Comparison of ENCODE assay signal across 8 cellular contexts in the genomic region with DNA sequence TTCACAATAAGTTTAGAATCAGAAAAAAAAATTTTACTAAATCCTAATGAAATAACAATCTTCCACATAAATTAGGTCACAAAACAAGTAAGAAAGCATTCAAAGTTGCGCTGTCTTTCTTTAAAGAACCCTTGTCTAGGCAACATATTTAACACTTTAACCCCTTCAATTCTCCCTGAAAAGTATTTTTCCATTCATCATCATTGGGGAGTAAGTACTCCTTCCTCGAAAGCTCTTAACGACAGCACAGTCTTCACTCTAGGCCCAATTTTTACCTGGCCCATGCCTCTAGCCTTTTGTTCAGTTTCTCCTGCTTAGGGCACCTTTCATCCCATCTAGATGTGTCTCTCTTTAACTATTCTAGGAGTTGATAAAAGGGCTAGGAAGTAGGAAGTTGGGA.
A peak's percentile ranks its signal among the peaks of the same experiment; 100 is the strongest.
DNase-seq lines count a peak whose midpoint lies in the region; ATAC-seq and TF ChIP-seq lines count a peak whose summit lies in the region.

No MANE protein-coding gene starts in this region.

- no peak for DNase-seq in stimulated activated naive CD8-positive, alpha-beta T cell treated with anti-CD3 and anti-CD28 coated beads, Interleukin-15, Interleukin-2, amounts not matched to agents 100 U/mL and 50 U/mL, for 24 hours
- DNase-seq in brain microvascular endothelial cell: no peak
- DNase-seq in substantia nigra (lab: John Stamatoyannopoulos, UW): no peak
- no peak for DNase-seq in NOMO-1 treated with DMSO at 0.1 percent for 48 hours (lab: John Stamatoyannopoulos, UW; ENCODE audit: unreplicated experiment)
- no peak for DNase-seq in middle frontal gyrus (ENCODE audit: extremely low spot score, low spot score)
- no peak for DNase-seq in activated CD8-positive, alpha-beta memory T cell treated with anti-CD3 and anti-CD28 coated beads, Interleukin-2, amount 50 U/mL, for 4 hours

- no peaks in the 10 kb centered on the region for H3K9me3 ChIP-seq in mucosa of rectum (ENCODE audit: control insufficient read depth in 2 of 2, low read length in 2 of 2)

- no peak overlapping the region for H3K27ac ChIP-seq in brain microvascular endothelial cell
- H3K27ac ChIP-seq in mucosa of rectum (ENCODE audit: low read depth in 2 of 2, low read length in 2 of 2): no peak overlapping the region
- no peak overlapping the region for H3K27ac ChIP-seq in substantia nigra (ENCODE audit: low read depth, low read length, poor library complexity, severe bottlenecking)

- H3K27me3 Mint-ChIP-seq in stimulated activated naive CD8-positive, alpha-beta T cell treated with anti-CD3 and anti-CD28 coated beads, Interleukin-15, Interleukin-2, amounts not matched to agents 100 ng/mL and 50 ng/mL, for 24 hours: no peaks in the 10 kb centered on the region

- H3K4me1 ChIP-seq in mucosa of rectum (ENCODE audit: control insufficient read depth in 2 of 2, insufficient read depth in 2 of 2, low read length in 2 of 2): peaks cover 15 to 26% of the 10 kb centered on the region in 2 donors

- in situ Hi-C loops in brain microvascular endothelial cell (cut with HindIII; ENCODE audit: low pct_ligation_motif_present, low sequenced_read_pairs): no loop called here

- TF ChIP-seq CTCF in brain microvascular endothelial cell (IDR thresholded peaks at IDR 0.05; ENCODE audit: low read depth, low read length, missing control alignments): no peak

- peaks cover 69% of the 10 kb centered on the region for H3K4me1 Mint-ChIP-seq in stimulated activated naive CD8-positive, alpha-beta T cell treated with anti-CD3 and anti-CD28 coated beads, Interleukin-15, Interleukin-2, amounts not matched to agents 100 ng/mL and 50 ng/mL, for 24 hours (ENCODE audit: low read depth)

- peak overlapping the region; percentile 81 for H3K27ac Mint-ChIP-seq in stimulated activated naive CD8-positive, alpha-beta T cell treated with anti-CD3 and anti-CD28 coated beads, Interleukin-15, Interleukin-2, amounts not matched to agents 100 ng/mL and 50 ng/mL, for 24 hours

- H3K4me3 ChIP-seq in brain microvascular endothelial cell (ENCODE audit: low read depth, low read length) (peak overlapping the region; percentile 46), mucosa of rectum (ENCODE audit: low read length in 2 of 2) (peak overlapping the region; percentile 61 to 62)

- no peak for ATAC-seq in stimulated activated naive CD8-positive, alpha-beta T cell treated with anti-CD3 and anti-CD28 coated beads, Interleukin-15, Interleukin-2, amounts not matched to agents 100 U/mL and 50 U/mL, for 24 hours

- peaks cover 52% of the 10 kb centered on the region for H3K36me3 Mint-ChIP-seq in stimulated activated naive CD8-positive, alpha-beta T cell treated with anti-CD3 and anti-CD28 coated beads, Interleukin-15, Interleukin-2, amounts not matched to agents 100 ng/mL and 50 ng/mL, for 24 hours (ENCODE audit: low read depth)

- peak overlapping the region in 1 of 2 donors; percentile 29 for H3K9ac ChIP-seq in mucosa of rectum (ENCODE audit: low read depth in 1 of 2, low read length in 2 of 2)

- peak overlapping the region; percentile 97 for H3K4me3 Mint-ChIP-seq in stimulated activated naive CD8-positive, alpha-beta T cell treated with anti-CD3 and anti-CD28 coated beads, Interleukin-15, Interleukin-2, amounts not matched to agents 100 ng/mL and 50 ng/mL, for 24 hours

- H3K36me3 ChIP-seq in brain microvascular endothelial cell (replicated peaks) (peaks cover 7% of the 10 kb centered on the region), mucosa of rectum (ENCODE audit: control insufficient read depth in 2 of 2, insufficient read depth in 2 of 2, low read length in 2 of 2) (peaks cover 3 to 7% of the 10 kb centered on the region in 2 donors)

- H3K27me3 ChIP-seq in brain microvascular endothelial cell (replicated peaks) (no peaks in the 10 kb centered on the region), mucosa of rectum (ENCODE audit: control insufficient read depth in 2 of 2, insufficient read depth in 2 of 2, low read length in 2 of 2) (no peaks in the 10 kb centered on the region)

- no peaks in the 10 kb centered on the region for H3K9me3 Mint-ChIP-seq in stimulated activated naive CD8-positive, alpha-beta T cell treated with anti-CD3 and anti-CD28 coated beads, Interleukin-15, Interleukin-2, amounts not matched to agents 100 ng/mL and 50 ng/mL, for 24 hours
